In genomic region chr3:115146032-115146417, GRCh38 we compare ENCODE assay signal across 8 cellular contexts. TPM values are rescaled to one million over a fixed set of nuclear protein-coding genes. Genes with fewer than 3 reads are reported as not detected.
DNase-seq lines count a peak whose midpoint lies in the region; ATAC-seq and TF ChIP-seq lines count a peak whose summit lies in the region.

No MANE protein-coding gene starts in this region.

- H3K27ac ChIP-seq in GM23338 (ENCODE audit: low read depth), result peak overlapping the region; percentile 40; the same call in 1 of the 2 replicates

- no peaks in the 10 kb centered on the region for H3K9me3 Mint-ChIP-seq in GM23338
- H3K9me3 Mint-ChIP-seq in stimulated activated memory B cell treated with anti-CD40 and anti-IgM and Interleukin-4, amounts not matched to agents 10 μg/mL and 1 μg/mL and 100 μg/mL, for 72 hours, result peaks cover 5% of the 10 kb centered on the region

- no peaks in the 10 kb centered on the region for H3K27me3 ChIP-seq in GM23338 (ENCODE audit: insufficient read depth)

- H3K27ac Mint-ChIP-seq in GM23338, result peak overlapping the region; percentile 96
- peak overlapping the region; percentile 86 for H3K27ac Mint-ChIP-seq in stimulated activated memory B cell treated with anti-CD40 and anti-IgM and Interleukin-4, amounts not matched to agents 10 μg/mL and 1 μg/mL and 100 μg/mL, for 72 hours

- no peak for TF ChIP-seq CTCF in AG09309 (IDR thresholded peaks at IDR 0.05; ENCODE audit: control insufficient read depth, insufficient read depth, low read depth, low read length, missing control alignments)
- TF ChIP-seq CTCF in GM23338 (conservative IDR thresholded peaks at IDR 0.05; ENCODE audit: low read depth in 2 of 2), result no peak

- peak overlapping the region; percentile 80 for H3K4me2 ChIP-seq in GM23338

- peaks cover 12% of the 10 kb centered on the region for H3K4me1 Mint-ChIP-seq in GM23338
- peaks cover 28% of the 10 kb centered on the region for H3K4me1 Mint-ChIP-seq in stimulated activated memory B cell treated with anti-CD40 and anti-IgM and Interleukin-4, amounts not matched to agents 10 μg/mL and 1 μg/mL and 100 μg/mL, for 72 hours

- H3K4me3 ChIP-seq in AG09309 (ENCODE audit: control insufficient read depth, low read depth, low read length) (peak overlapping the region; percentile 85), GM23338 (peak overlapping the region; percentile 67)

- no peaks in the 10 kb centered on the region for H3K36me3 ChIP-seq in GM23338 (ENCODE audit: insufficient read depth)

- no peaks in the 10 kb centered on the region for H3K9me2 ChIP-seq in GM23338 (ENCODE audit: insufficient read depth)

- peak overlapping the region; percentile 1; the same call in 1 of the 2 replicates for H2AFZ ChIP-seq in GM23338

- peaks cover 6% of the 10 kb centered on the region for H3K27me3 Mint-ChIP-seq in GM23338 (ENCODE audit: insufficient read depth, low read depth, poor library complexity)
- H3K27me3 Mint-ChIP-seq in stimulated activated memory B cell treated with anti-CD40 and anti-IgM and Interleukin-4, amounts not matched to agents 10 μg/mL and 1 μg/mL and 100 μg/mL, for 72 hours, result no peaks in the 10 kb centered on the region

- peaks cover 8% of the 10 kb centered on the region for H3K4me1 ChIP-seq in GM23338 (ENCODE audit: insufficient read depth)

- no peaks in the 10 kb centered on the region for H4K20me1 ChIP-seq in GM23338 (replicated peaks; ENCODE audit: insufficient read depth)

- DNase-seq in AG09309 (ENCODE audit: low read depth) (peak; percentile 28), GM23338 (ENCODE audit: low spot score) (peak; percentile 55), NCI-H446 (lab: John Stamatoyannopoulos, UW) (peak; percentile 35 to 77), medulla oblongata (ENCODE audit: extremely low spot score) (peak; percentile 75)
- DNase-seq in activated CD4-positive, alpha-beta T cell treated with anti-CD3 and anti-CD28 coated beads, Interleukin-2, amount 50 U/mL, for 1 hour, result peak; percentile 37
- peak; percentile 7 for DNase-seq in effector CD8-positive, alpha-beta T cell (lab: John Stamatoyannopoulos, UW)

- H3K36me3 Mint-ChIP-seq in GM23338 (ENCODE audit: low read depth), result no peaks in the 10 kb centered on the region
- peaks cover 21% of the 10 kb centered on the region for H3K36me3 Mint-ChIP-seq in stimulated activated memory B cell treated with anti-CD40 and anti-IgM and Interleukin-4, amounts not matched to agents 10 μg/mL and 1 μg/mL and 100 μg/mL, for 72 hours

- peaks cover 6% of the 10 kb centered on the region; the same call in 1 of the 2 replicates for H3K79me2 ChIP-seq in GM23338 (replicated peaks; ENCODE audit: insufficient read depth)

- H3F3A ChIP-seq in GM23338 (replicated peaks; ENCODE audit: low read depth), result no peaks in the 10 kb centered on the region

- H3K4me3 Mint-ChIP-seq in GM23338, result peak overlapping the region; percentile 96
- H3K4me3 Mint-ChIP-seq in stimulated activated memory B cell treated with anti-CD40 and anti-IgM and Interleukin-4, amounts not matched to agents 10 μg/mL and 1 μg/mL and 100 μg/mL, for 72 hours, result peak overlapping the region; percentile 93

- peak; percentile 1; the same call in 1 of the 3 replicates for ATAC-seq in GM23338
- no peak for ATAC-seq in stimulated activated memory B cell treated with anti-CD40 and anti-IgM and Interleukin-4, amounts not matched to agents 10 μg/mL and 1 μg/mL and 100 μg/mL, for 72 hours
- ATAC-seq in HG02884 (IDR thresholded peaks at IDR 0.05; ENCODE audit: unreplicated experiment), result no peak

TF ChIP-seq in GM23338, 12 proteins besides CTCF, POLR2A, EP300 and RAD21:
- TF ChIP-seq POLR2AphosphoS5 (IDR thresholded peaks at IDR 0.05; ENCODE audit: low read depth), result no peak
- TF ChIP-seq STAT1 (IDR thresholded peaks at IDR 0.05; ENCODE audit: unreplicated experiment), result no peak
- TF ChIP-seq ZNF331 (CRISPR knock-in tag; IDR thresholded peaks at IDR 0.05; ENCODE audit: low read depth), result no peak
- TF ChIP-seq ZNF114 (CRISPR knock-in tag; IDR thresholded peaks at IDR 0.05), result no peak
- no peak for TF ChIP-seq EZH2 (IDR thresholded peaks at IDR 0.05; ENCODE audit: low read depth, unreplicated experiment)
- no peak for TF ChIP-seq EZH2phosphoT487 (IDR thresholded peaks at IDR 0.05; ENCODE audit: unreplicated experiment)
- no peak for TF ChIP-seq REST (IDR thresholded peaks at IDR 0.05; ENCODE audit: unreplicated experiment)
- TF ChIP-seq CREB1 (CRISPR knock-in tag; IDR thresholded peaks at IDR 0.05; ENCODE audit: low read depth), result no peak

RNA-seq across cellular contexts. Expression of gene ZBTB20, which starts 1.1 kb away (rescaled TPM):
- total RNA-seq in GM23338 (2014; rRNA removed; shearing (Covaris generic)), result 2.6 and 3.3 TPM in 2 replicates
- polyA plus RNA-seq in GM23338 (2016; fragmentation: Nextera tagmentation; extraction: Ambion mirVana), result 1.0 and 2.0 TPM in 2 replicates

Comparison
In these comparisons a context has a peak if more than half of its experiments do, and no peak if none do; other contexts are left out.
1. DNase-seq: peak in every context shown above with its lines; median percentile 75 in medulla oblongata; 56 in NCI-H446; 55 in GM23338; 37 in activated CD4-positive, alpha-beta T cell treated with anti-CD3 and anti-CD28 coated beads, Interleukin-2, amount 50 U/mL, for 1 hour; 28 in AG09309; 7 in effector CD8-positive, alpha-beta T cell.